In genomic region chr9:3329361-3329760, GRCh38 we compare ENCODE assay signal across 18 cellular contexts.
DNase-seq lines count a peak whose midpoint lies in the region; ATAC-seq and TF ChIP-seq lines count a peak whose summit lies in the region.
"Had no signal": no experiment of that assay in that cellular context is flagged by ENCODE, and none has a peak within 500 bp of the region (broad histone marks: within the 10 kb centered on the region; RNA-seq: fewer than 3 reads in every experiment).

No MANE protein-coding gene starts in this region.

- H3K14ac ChIP-seq in IMR-90 (replicated peaks; ENCODE audit: low read depth, low read length): no peak overlapping the region

- H3K4me3 Mint-ChIP-seq in activated naive CD4-positive, alpha-beta T cell treated with anti-CD3 and anti-CD28 coated beads, Interleukin-2, amount 10 ng/mL, durations not matched to agents 7 days and 5 days: no peak overlapping the region
- H3K4me3 Mint-ChIP-seq: CD4-positive, CD25-positive, alpha-beta regulatory T cell; GM23338; IgD-negative memory B cell had no signal

- H2BK120ac ChIP-seq in IMR-90 (ENCODE audit: low read depth, low read length): no peak overlapping the region

- no peaks in the 10 kb centered on the region; a peak in 1 of 4 replicates for H3K79me1 ChIP-seq in IMR-90 (ENCODE audit: low read depth in 1 of 2, low read length in 2 of 2)

- no TSS peak for BruUV-seq in IMR-90 (replicated peaks; lab: Mats Ljungman, UMichigan)

- H3K9me3 ChIP-seq in IMR-90 (ENCODE audit: control insufficient read depth, insufficient read depth, low read length) (no peaks in the 10 kb centered on the region), fibroblast of lung (ENCODE audit: control insufficient read depth, insufficient read depth, low read depth, low read length) (no peaks in the 10 kb centered on the region)

- H3K27me3 Mint-ChIP-seq in activated naive CD4-positive, alpha-beta T cell treated with anti-CD3 and anti-CD28 coated beads, Interleukin-2, amount 10 ng/mL, durations not matched to agents 7 days and 5 days: no peaks in the 10 kb centered on the region
- H3K27me3 Mint-ChIP-seq: CD4-positive, CD25-positive, alpha-beta regulatory T cell; IgD-negative memory B cell had no signal

- no CpG with 5 or more reads among the region's 2 CpGs for WGBS in IMR-90 (ENCODE audit: extremely low coverage in 2 of 2, insufficient read length in 1 of 2), 2 experiments

- H3K27ac Mint-ChIP-seq in activated naive CD4-positive, alpha-beta T cell treated with anti-CD3 and anti-CD28 coated beads, Interleukin-2, amount 10 ng/mL, durations not matched to agents 7 days and 5 days: no peak overlapping the region
- H3K27ac Mint-ChIP-seq: CD4-positive, CD25-positive, alpha-beta regulatory T cell; GM23338; IgD-negative memory B cell had no signal

- intact Hi-C loops in IMR-90 (cut with micrococcal nuclease): no loop called here

- no peaks in the 10 kb centered on the region for H3K4me1 Mint-ChIP-seq in activated naive CD4-positive, alpha-beta T cell treated with anti-CD3 and anti-CD28 coated beads, Interleukin-2, amount 10 ng/mL, durations not matched to agents 7 days and 5 days
- H3K4me1 Mint-ChIP-seq: GM23338, IgD-negative memory B cell had no signal

- H3K9me1 ChIP-seq in IMR-90 (ENCODE audit: insufficient read depth, low read length): no peaks in the 10 kb centered on the region

- 0 out of 2 replicates have a peak, but pooled peaks have one; percentile 44 for ATAC-seq in IMR-90 (ENCODE audit: low read depth)
- ATAC-seq: GM23338, Right ventricle myocardium inferior had no signal

- H2AFZ ChIP-seq in IMR-90 (replicated peaks; ENCODE audit: low read length, poor library complexity) (no peak overlapping the region), fibroblast of lung (ENCODE audit: low read length) (no peak overlapping the region)
- H2AFZ ChIP-seq: GM23338, PC-9 had no signal

- TF ChIP-seq RAD21 in IMR-90 (IDR thresholded peaks at IDR 0.05; ENCODE audit: low read length): no peak

- DNase-seq in ELR (ENCODE audit: low read depth) (peak; percentile 76), IMR-90 (peak; percentile 67), amniotic epithelial cell (ENCODE audit: low read depth) (peak; percentile 31), fibroblast of lung (ENCODE audit: low read depth in 2 of 2) (peak; percentile 25 to 44), NCI-H510A (lab: John Stamatoyannopoulos, UW) (no peak)
- DNase-seq in activated naive CD4-positive, alpha-beta T cell treated with anti-CD3 and anti-CD28 coated beads, Interleukin-2, amount 10 ng/mL, durations not matched to agents 7 days and 5 days: no peak
- DNase-seq in activated CD4-positive, alpha-beta T cell treated with anti-CD3 and anti-CD28 coated beads for 4 hours: no peak
- DNase-seq in stimulated activated CD4-positive, alpha-beta T cell treated with anti-CD3 and anti-CD28 coated beads, Interleukin-4, amount 100 ng/mL, for 1 hour: no peak
- DNase-seq: AML-193; CD4-positive, CD25-positive, alpha-beta regulatory T cell; GF-D8; MV-4-11; NCI-H1436 treated with DMSO at 0.1 percent for 48 hours; PC-9 had no signal

- H3K36me3 ChIP-seq in IMR-90 (ENCODE audit: control insufficient read depth, insufficient read depth, low read length): no peaks in the 10 kb centered on the region
- H3K36me3 ChIP-seq in fibroblast of lung (ENCODE audit: control insufficient read depth, insufficient read depth, low read length): no peaks in the 10 kb centered on the region

- POLR2A ChIA-PET in IMR-90 (lab: Charles Lee; ENCODE audit: unreplicated experiment): no interaction called here

- H3K56ac ChIP-seq in IMR-90 (ENCODE audit: extremely low read depth, insufficient read depth, low read length): no peak overlapping the region

- no peak overlapping the region for H4K5ac ChIP-seq in IMR-90 (ENCODE audit: low read depth, low read length)

- H3K27me3 ChIP-seq in IMR-90 (ENCODE audit: control insufficient read depth, insufficient read depth, low read length) (no peaks in the 10 kb centered on the region), fibroblast of lung (ENCODE audit: control insufficient read depth, insufficient read depth, low read length) (no peaks in the 10 kb centered on the region)

- H3K9me3 Mint-ChIP-seq in activated naive CD4-positive, alpha-beta T cell treated with anti-CD3 and anti-CD28 coated beads, Interleukin-2, amount 10 ng/mL, durations not matched to agents 7 days and 5 days: no peaks in the 10 kb centered on the region
- H3K9me3 Mint-ChIP-seq: CD4-positive, CD25-positive, alpha-beta regulatory T cell; GM23338; IgD-negative memory B cell had no signal

- H3K4me1 ChIP-seq in IMR-90 (ENCODE audit: control insufficient read depth, insufficient read depth, low read length) (no peaks in the 10 kb centered on the region), fibroblast of lung (ENCODE audit: control insufficient read depth, extremely low read depth, insufficient read depth, low read length) (peaks cover 2% of the 10 kb centered on the region)

- no peak overlapping the region for H2AK5ac ChIP-seq in IMR-90 (ENCODE audit: low read depth, low read length)

- no peak overlapping the region for H4K8ac ChIP-seq in IMR-90 (ENCODE audit: low read depth in 2 of 2, low read length in 2 of 2)

- H2BK20ac ChIP-seq in IMR-90 (ENCODE audit: low read depth, low read length): no peak overlapping the region

- TF ChIP-seq POLR2A in IMR-90 (IDR thresholded peaks at IDR 0.05; ENCODE audit: low read depth, low read length): no peak

- H3K4ac ChIP-seq in IMR-90 (ENCODE audit: low read depth, low read length): no peak overlapping the region

- no peak overlapping the region for H3K27ac ChIP-seq in IMR-90 (ENCODE audit: insufficient read depth, low read length)
- H3K27ac ChIP-seq in fibroblast of lung (ENCODE audit: insufficient read depth, low read length): no peak overlapping the region
- H3K27ac ChIP-seq: PC-9, SK-N-MC had no signal

- TF ChIP-seq CTCF in IMR-90 (conservative IDR thresholded peaks at IDR 0.05; ENCODE audit: low read depth, low read length) (no peak), fibroblast of lung (conservative IDR thresholded peaks at IDR 0.05 in 1 of 2, IDR thresholded peaks at IDR 0.05 in 1 of 2; ENCODE audit: low read depth in 1 of 2, low read length in 2 of 2) (no peak)

- in situ Hi-C loops in IMR-90 (cut with MboI; ENCODE audit: low sequenced_read_pairs): no loop called here

- no peak overlapping the region for H2AK9ac ChIP-seq in IMR-90 (replicated peaks; ENCODE audit: low read depth, low read length, poor library complexity)

- H3K23ac ChIP-seq in IMR-90 (ENCODE audit: low read depth, low read length): no peak overlapping the region

- CTCF ChIA-PET in IMR-90 (lab: Yijun Ruan, JAX): interaction anchor here (0.6 kb wide), 1 partner anchor 18 kb away, joined by 4 read pairs; no protein-coding TSS in a partner anchor
- CTCF ChIA-PET in activated naive CD4-positive, alpha-beta T cell treated with anti-CD3 and anti-CD28 coated beads, Interleukin-2, amount 10 ng/mL, durations not matched to agents 7 days and 5 days (lab: Charles Lee): no interaction called here

- H4K20me1 ChIP-seq in IMR-90 (ENCODE audit: insufficient read depth, low read length): no peaks in the 10 kb centered on the region
- no peaks in the 10 kb centered on the region for H4K20me1 ChIP-seq in fibroblast of lung (ENCODE audit: control insufficient read depth, extremely low read depth, insufficient read depth, low read length)

- H3K4me3 ChIP-seq in IMR-90 (ENCODE audit: insufficient read depth, low read depth, low read length) (no peak overlapping the region), fibroblast of lung (replicated peaks in 1 of 4; ENCODE audit: control extremely low read depth in 1 of 4, insufficient read depth in 1 of 4, low read depth in 3 of 4, low read length in 4 of 4) (no peak overlapping the region)
- H3K4me3 ChIP-seq: GM23338, PC-9, SK-N-MC had no signal

- dilution Hi-C loops in IMR-90 (cut with HindIII; ENCODE audit: low sequenced_read_pairs, unreplicated experiment): no loop called here

- H3K4me2 ChIP-seq in IMR-90 (ENCODE audit: low read depth, low read length) (no peak overlapping the region), fibroblast of lung (ENCODE audit: extremely low read depth, insufficient read depth, low read length) (no peak overlapping the region)
- H3K4me2 ChIP-seq: GM23338, PC-9 had no signal

- no peak overlapping the region for H3K9ac ChIP-seq in IMR-90 (ENCODE audit: low read depth, low read length)
- no peak overlapping the region for H3K9ac ChIP-seq in fibroblast of lung (ENCODE audit: insufficient read depth, low read length)

- no peak overlapping the region for H2BK5ac ChIP-seq in IMR-90 (ENCODE audit: low read depth, low read length, poor library complexity, severe bottlenecking)

- H3K36me3 Mint-ChIP-seq in activated naive CD4-positive, alpha-beta T cell treated with anti-CD3 and anti-CD28 coated beads, Interleukin-2, amount 10 ng/mL, durations not matched to agents 7 days and 5 days: no peaks in the 10 kb centered on the region

- no peak overlapping the region for H2BK15ac ChIP-seq in IMR-90 (ENCODE audit: low read depth, low read length)

- no peak overlapping the region for H4K91ac ChIP-seq in IMR-90 (ENCODE audit: insufficient read depth, low read depth, low read length)

- H3K18ac ChIP-seq in IMR-90 (ENCODE audit: low read depth, low read length): no peak overlapping the region

- no peaks in the 10 kb centered on the region for H3K79me2 ChIP-seq in fibroblast of lung (ENCODE audit: control insufficient read depth, insufficient read depth, low read length)

TF ChIP-seq in IMR-90, 13 proteins besides CTCF, POLR2A, EP300 and RAD21 (continues in another document):
- TF ChIP-seq SMC3 (IDR thresholded peaks at IDR 0.05; ENCODE audit: low read depth, low read length): no peak
- TF ChIP-seq NFE2L2 (IDR thresholded peaks at IDR 0.05; ENCODE audit: low read depth, low read length): no peak
- no peak for TF ChIP-seq BHLHE40 (IDR thresholded peaks at IDR 0.05; ENCODE audit: low read depth, low read length)
- no peak for TF ChIP-seq USF2 (IDR thresholded peaks at IDR 0.05; ENCODE audit: low read depth, low read length)
- no peak for TF ChIP-seq FOS (IDR thresholded peaks at IDR 0.05; ENCODE audit: low read depth, low read length)

Comparison
In these comparisons a context has a peak if more than half of its experiments do, and no peak if none do; other contexts are left out.
1. DNase-seq: peak in ELR (single experiment), IMR-90 (single experiment), amniotic epithelial cell (single experiment) and fibroblast of lung (2 of 2); none in activated naive CD4-positive, alpha-beta T cell treated with anti-CD3 and anti-CD28 coated beads, Interleukin-2, amount 10 ng/mL, durations not matched to agents 7 days and 5 days (single experiment), activated CD4-positive, alpha-beta T cell treated with anti-CD3 and anti-CD28 coated beads for 4 hours (0 of 2), stimulated activated CD4-positive, alpha-beta T cell treated with anti-CD3 and anti-CD28 coated beads, Interleukin-4, amount 100 ng/mL, for 1 hour (single experiment) and NCI-H510A (single experiment).